ENCODE assay signal across 28 cellular contexts in the genomic region with DNA sequence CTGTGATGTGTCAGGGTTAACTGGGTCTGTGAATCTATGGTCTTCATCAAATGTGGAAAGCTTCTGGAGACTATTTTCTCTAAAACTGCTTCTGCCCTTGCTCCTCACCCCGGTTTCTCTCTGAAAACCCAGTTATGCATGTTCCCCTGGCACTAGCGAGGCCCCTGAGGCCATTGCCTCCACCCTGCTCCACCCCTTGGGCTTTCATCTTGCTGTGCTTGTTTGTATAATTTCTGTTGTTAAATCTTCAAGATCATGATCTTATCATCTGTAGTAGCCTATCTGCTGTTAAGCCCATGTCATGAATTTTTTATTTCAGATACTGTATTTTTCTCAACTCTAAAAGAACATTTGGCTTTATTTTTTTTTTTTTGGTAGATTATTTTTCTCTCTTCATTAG.
"Had no signal": no experiment of that assay in that cellular context is flagged by ENCODE, and none has a peak within 500 bp of the region (broad histone marks: within the 10 kb centered on the region; RNA-seq: fewer than 3 reads in every experiment).

No MANE protein-coding gene starts in this region.

- H3K36me3 ChIP-seq: colonic mucosa had no signal

- ATAC-seq: activated CD8-positive, alpha-beta T cell treated with anti-CD3 and anti-CD28 coated beads for 36 hours; left lung; lower lobe of right lung; mucosa of descending colon; sciatic nerve had no signal

- H3K4me3 ChIP-seq: colonic mucosa, left lung, lower lobe of right lung, mucosa of descending colon, skin epidermis, thoracic aorta had no signal

- H3K9me3 ChIP-seq: colonic mucosa had no signal

- H3K4me3 Mint-ChIP-seq: activated B cell treated with CpG ODN at 0.5 μM for 24 hours; activated CD8-positive, alpha-beta T cell treated with anti-CD3 and anti-CD28 coated beads for 36 hours; activated naive CD8-positive, alpha-beta T cell; nephron; stimulated activated naive CD8-positive, alpha-beta T cell treated with anti-CD3 and anti-CD28 coated beads, Interleukin-15, Interleukin-2, amounts not matched to agents 100 ng/mL and 50 ng/mL, for 24 hours had no signal

- FAIRE-seq: urothelium cell line had no signal

- H3K4me1 ChIP-seq: colonic mucosa, left lung, lower lobe of right lung had no signal

- H3K27me3 ChIP-seq: colonic mucosa, left lung had no signal

- H3K27me3 Mint-ChIP-seq: activated B cell treated with CpG ODN at 0.5 μM for 24 hours; activated CD8-positive, alpha-beta T cell treated with anti-CD3 and anti-CD28 coated beads for 36 hours; activated naive CD8-positive, alpha-beta T cell; stimulated activated naive CD8-positive, alpha-beta T cell treated with anti-CD3 and anti-CD28 coated beads, Interleukin-15, Interleukin-2, amounts not matched to agents 100 ng/mL and 50 ng/mL, for 24 hours had no signal

- H3K4me1 Mint-ChIP-seq: activated B cell treated with CpG ODN at 0.5 μM for 24 hours, nephron had no signal

- DNase-seq: activated B cell treated with CpG ODN at 0.5 μM for 24 hours; activated CD4-positive, alpha-beta T cell treated with anti-CD3 and anti-CD28 coated beads, Interleukin-2, amount 50 U/mL, for 1 hour; activated CD8-positive, alpha-beta T cell treated with anti-CD3 and anti-CD28 coated beads for 36 hours; activated effector memory CD4-positive, alpha-beta T cell treated with Interleukin-2 at 50 U/mL for 16 hours; activated naive CD4-positive, alpha-beta T cell treated with Interleukin-2 at 50 U/mL for 16 hours; anterior cingulate cortex; cerebellar nuclear complex; colonic mucosa; effector CD8-positive, alpha-beta T cell; erythroblast; head of caudate nucleus; hippocampal formation; kidney glomerular epithelial cell; left lung; lower lobe of right lung; mucosa of descending colon; stimulated activated CD4-positive, alpha-beta T cell treated with anti-CD3 and anti-CD28 coated beads, Interleukin-12 subunit alpha, Interleukin-12 subunit beta, amount 100 ng/mL, for 4 hours; stimulated activated CD4-positive, alpha-beta T cell treated with anti-CD3 and anti-CD28 coated beads, Interleukin-4, amount 100 ng/mL, for 1 hour; SW 1271; T-helper 2 cell; trophoblast cell had no signal

- H3K27ac Mint-ChIP-seq: activated B cell treated with CpG ODN at 0.5 μM for 24 hours; activated naive CD8-positive, alpha-beta T cell; stimulated activated naive CD8-positive, alpha-beta T cell treated with anti-CD3 and anti-CD28 coated beads, Interleukin-15, Interleukin-2, amounts not matched to agents 100 ng/mL and 50 ng/mL, for 24 hours had no signal

- H3K27ac ChIP-seq: colonic mucosa, left lung, lower lobe of right lung, skin epidermis, thoracic aorta had no signal
